Comparison of ENCODE assay signal across 1 cellular context in genomic region chr1:91550961-91551360, GRCh38.
TF ChIP-seq lines count a peak whose summit lies in the region.

No MANE protein-coding gene starts in this region.

TF ChIP-seq in endothelial cell of umbilical vein, 7 proteins besides CTCF, POLR2A, EP300 and RAD21 (continued from another document):
- TF ChIP-seq GATA2 (IDR thresholded peaks at IDR 0.05; ENCODE audit: insufficient read depth, insufficient read length, low read depth, low read length) = no peak
- no peak for TF ChIP-seq MAX (IDR thresholded peaks at IDR 0.05; ENCODE audit: insufficient read depth, insufficient read length)
- TF ChIP-seq EZH2 (IDR thresholded peaks at IDR 0.05; ENCODE audit: borderline replicate concordance, low read depth, low read length, severe bottlenecking) = no peak
